15 cellular contexts compared by ENCODE assay signal in the genomic region with DNA sequence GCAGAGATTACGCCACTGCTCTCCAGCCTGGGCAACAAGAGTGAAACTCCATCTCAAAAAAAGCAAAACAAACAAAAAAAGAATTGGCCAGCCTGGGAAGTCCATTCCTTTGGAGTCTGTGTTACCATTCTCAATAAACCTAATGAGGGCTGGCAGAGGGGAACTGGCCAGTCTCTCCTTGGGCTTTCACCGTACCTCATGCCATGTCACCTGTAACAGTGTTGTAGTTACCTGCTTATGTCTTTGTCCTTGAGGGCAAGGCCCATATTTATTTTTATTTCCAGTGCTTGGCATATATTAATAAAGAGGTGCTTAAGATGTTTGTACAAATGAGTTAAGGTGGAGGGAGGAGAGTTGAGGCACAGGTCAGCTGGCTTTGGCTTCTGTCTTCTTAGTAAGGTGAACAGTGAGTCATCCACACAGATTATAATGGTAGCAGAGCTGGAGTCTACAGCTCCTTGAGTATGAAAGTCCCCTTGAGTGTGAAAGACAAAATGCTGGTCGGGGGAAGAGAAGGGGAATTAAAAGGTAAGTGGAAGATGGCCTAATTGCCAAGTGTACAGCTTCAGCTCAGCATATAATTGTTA. TPM values are rescaled to one million over a fixed set of nuclear protein-coding genes. Genes with fewer than 3 reads are reported as not detected.
A peak's percentile ranks its signal among the peaks of the same experiment; 100 is the strongest.
DNase-seq lines count a peak whose midpoint lies in the region; ATAC-seq and TF ChIP-seq lines count a peak whose summit lies in the region.
"Had no signal": no experiment of that assay in that cellular context is flagged by ENCODE, and none has a peak within 500 bp of the region (broad histone marks: within the 10 kb centered on the region; RNA-seq: fewer than 3 reads in every experiment).

No MANE protein-coding gene starts in this region.

- CTCF ChIA-PET in MCF 10A (lab: Yijun Ruan, JAX): interaction anchor here (1.0 to 2.5 kb wide), 2 partner anchors 9 kb away, joined by 5 to 14 read pairs; a partner anchor contains a TSS

- no peak overlapping the region for H3K27ac ChIP-seq in breast epithelium
- H3K27ac ChIP-seq in epithelial cell of prostate: peak overlapping the region; percentile 77
- H3K27ac ChIP-seq: prostate gland, testis had no signal

- H3K36me3 Mint-ChIP-seq in MCF 10A (ENCODE audit: insufficient read depth, unreplicated experiment) (peaks cover 98% of the 10 kb centered on the region), type B pancreatic cell (peaks cover 46% of the 10 kb centered on the region)

- H3K36me3 ChIP-seq in breast epithelium: peaks cover 6% of the 10 kb centered on the region

- no peak overlapping the region for H3K4me3 ChIP-seq in breast epithelium
- H3K4me3 ChIP-seq: prostate gland, testis had no signal

- no TSS peak for BruUV-seq in MCF 10A (replicated peaks; lab: Mats Ljungman, UMichigan)

- intact Hi-C loops in MCF 10A (cut with micrococcal nuclease): no loop called here
- intact Hi-C loops in breast epithelium (cut with DNase I; ENCODE audit: low total_unique reads): loop anchor here (10.0 kb wide), 1 partner anchor 1606 kb away; no protein-coding TSS in a partner anchor

- peaks cover 17% of the 10 kb centered on the region for H3K4me1 Mint-ChIP-seq in MCF 10A (ENCODE audit: insufficient read depth, unreplicated experiment)
- H3K4me1 Mint-ChIP-seq in type B pancreatic cell (ENCODE audit: unreplicated experiment): peaks cover 4% of the 10 kb centered on the region
- H3K4me1 Mint-ChIP-seq: endodermal cell had no signal

- ATAC-seq in HG02763 (IDR thresholded peaks at IDR 0.05; ENCODE audit: unreplicated experiment) (no peak), GM18502 (IDR thresholded peaks at IDR 0.05; ENCODE audit: poor library complexity, unreplicated experiment) (no peak)

- H3K4me3 Mint-ChIP-seq in MCF 10A (ENCODE audit: unreplicated experiment): no peak overlapping the region
- H3K4me3 Mint-ChIP-seq in type B pancreatic cell: no peak overlapping the region
- H3K4me3 Mint-ChIP-seq: endodermal cell had no signal

- H3K27me3 ChIP-seq in breast epithelium: no peaks in the 10 kb centered on the region
- H3K27me3 ChIP-seq: testis had no signal

- no peak for TF ChIP-seq CTCF in MCF 10A (IDR thresholded peaks at IDR 0.05; ENCODE audit: unreplicated experiment)
- no peak for TF ChIP-seq CTCF in breast epithelium (IDR thresholded peaks at IDR 0.05)
- TF ChIP-seq CTCF in type B pancreatic cell (conservative IDR thresholded peaks at IDR 0.05): no peak

- H3K9me3 ChIP-seq in breast epithelium: no peaks in the 10 kb centered on the region
- H3K9me3 ChIP-seq: prostate gland, testis had no signal

- peak overlapping the region; percentile 78 for H3K27ac Mint-ChIP-seq in MCF 10A (ENCODE audit: low read depth, unreplicated experiment)
- peak overlapping the region; percentile 5 for H3K27ac Mint-ChIP-seq in type B pancreatic cell
- H3K27ac Mint-ChIP-seq: activated T-helper 2 cell treated with anti-CD3 and anti-CD28 coated beads, Interferon-gamma antibody, Interleukin-2, Interleukin-4, amounts not matched to agents 10 μg/mL and 5 μg/mL and 100 μg/mL, durations not matched to agents 14 hours and 24 hours and 36 hours; endodermal cell had no signal

- TF ChIP-seq POLR2A in breast epithelium (IDR thresholded peaks at IDR 0.05): no peak

- H3K9me3 Mint-ChIP-seq in MCF 10A (ENCODE audit: unreplicated experiment) (no peaks in the 10 kb centered on the region), type B pancreatic cell (no peaks in the 10 kb centered on the region)
- H3K9me3 Mint-ChIP-seq: activated T-helper 2 cell treated with anti-CD3 and anti-CD28 coated beads, Interferon-gamma antibody, Interleukin-2, Interleukin-4, amounts not matched to agents 10 μg/mL and 5 μg/mL and 100 μg/mL, durations not matched to agents 14 hours and 24 hours and 36 hours; endodermal cell had no signal

- no peaks in the 10 kb centered on the region for H3K4me1 ChIP-seq in breast epithelium
- H3K4me1 ChIP-seq: prostate gland had no signal

- DNase-seq in MCF 10A (ENCODE audit: unreplicated experiment): no peak
- no peak for DNase-seq in breast epithelium (ENCODE audit: low spot score in 2 of 2)
- no peak for DNase-seq in epithelial cell of prostate (ENCODE audit: low read depth, low spot score)
- no peak for DNase-seq in type B pancreatic cell (ENCODE audit: extremely low spot score, unreplicated experiment)
- DNase-seq: Calu3, islet precursor cell, Kasumi-1, NCI-H1694 treated with DMSO at 0.1 percent for 48 hours, NCI-H526 treated with DMSO at 0.1 percent for 48 hours, testis had no signal

- POLR2A ChIA-PET in MCF 10A (lab: Yijun Ruan, JAX): interaction anchor here (0.6 to 9.6 kb wide), 4 partner anchors 8 to 1096 kb away, joined by 3 to 100 read pairs (median 22); a partner anchor contains a TSS

- no peaks in the 10 kb centered on the region for H3K27me3 Mint-ChIP-seq in MCF 10A (ENCODE audit: insufficient read depth, unreplicated experiment)
- H3K27me3 Mint-ChIP-seq in type B pancreatic cell: no peaks in the 10 kb centered on the region

RNA-seq across cellular contexts. Expression of a gene that starts 8.4 kb away (rescaled TPM):
- total RNA-seq in MCF 10A (2022) (386 and 438 TPM in 2 replicates), breast epithelium (100 to 1,000 TPM in 1 of 3 donors, 10 to 100 TPM in 2; 59.0 to 109 (median 88.8) TPM), type B pancreatic cell (ENCODE audit: low replicate concordance) (143 and 153 TPM in 2 replicates)

RNA-seq across cellular contexts. Expression of a gene that starts 10.5 kb away (rescaled TPM):
- total RNA-seq in MCF 10A (2022) (49.0 and 49.3 TPM in 2 replicates), breast epithelium (10 to 100 TPM; 38.4 to 52.1 (median 50.8) TPM), type B pancreatic cell (ENCODE audit: low replicate concordance) (65.2 and 70.8 TPM in 2 replicates)

RNA-seq across cellular contexts. Expression of a gene that starts 11.0 kb away (rescaled TPM):
- total RNA-seq in MCF 10A (2022) (88.2 and 89.2 TPM in 2 replicates), breast epithelium (100 to 1,000 TPM in 2 of 3 donors, 10 to 100 TPM in 1; 52.8 to 139 (median 102) TPM), type B pancreatic cell (ENCODE audit: low replicate concordance) (58.8 and 72.4 TPM in 2 replicates)

RNA-seq across cellular contexts. Expression of a gene that starts 38.3 kb away (rescaled TPM):
- total RNA-seq in MCF 10A (2022) (32.1 and 41.0 TPM in 2 replicates), breast epithelium (10 to 100 TPM; 10.1 to 14.4 (median 13.8) TPM), type B pancreatic cell (ENCODE audit: low replicate concordance) (14.6 and 26.2 TPM in 2 replicates)

RNA-seq across cellular contexts. Expression of a gene that starts 55.5 kb away (rescaled TPM):
- total RNA-seq in MCF 10A (2022) (107 and 125 TPM in 2 replicates), breast epithelium (10 to 100 TPM; 27.2 to 50.1 (median 41.6) TPM), type B pancreatic cell (ENCODE audit: low replicate concordance) (57.3 and 79.4 TPM in 2 replicates)
